Comparison of ENCODE assay signal across 10 cellular contexts in the genomic region with DNA sequence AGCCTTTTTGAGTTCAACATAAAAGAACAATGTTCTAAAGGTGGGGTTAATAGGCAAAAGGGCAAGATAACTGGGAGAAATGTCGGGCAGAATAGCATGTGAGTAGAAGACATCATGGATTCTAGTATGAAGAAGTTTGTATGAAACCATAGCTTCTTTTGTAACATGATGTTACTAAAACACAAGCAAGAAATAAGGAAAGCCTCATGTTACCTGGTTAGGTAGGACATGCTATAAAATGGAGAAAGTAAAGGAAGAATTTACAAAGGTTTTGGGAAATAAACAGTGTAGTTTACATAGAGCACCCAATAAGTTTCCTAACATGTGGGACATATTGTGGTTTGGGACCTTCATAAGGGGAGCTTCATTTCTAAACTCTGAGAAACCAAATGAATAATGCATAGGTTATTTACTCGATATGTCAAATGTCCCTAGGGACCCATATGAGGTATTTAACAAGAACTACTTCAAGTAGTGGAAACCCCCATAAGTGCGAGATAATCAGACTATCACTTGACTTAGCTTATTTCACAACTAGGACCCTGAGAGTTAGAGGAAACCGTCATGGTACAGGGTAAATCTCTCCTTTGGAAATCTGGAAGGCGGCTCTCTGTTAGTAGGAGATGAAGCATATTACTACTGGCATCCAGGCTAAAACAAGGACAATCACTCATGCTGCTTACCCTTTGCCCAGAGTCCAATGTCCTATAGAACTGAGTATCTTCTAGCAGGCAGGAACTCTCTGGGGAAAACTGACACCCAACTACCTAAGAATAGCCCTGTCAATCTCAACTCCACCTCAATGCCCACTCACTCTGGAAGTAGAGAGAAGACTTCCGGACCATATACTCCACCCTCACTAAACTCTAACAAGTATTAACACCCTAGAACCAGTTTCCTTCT. TPM values are rescaled to one million over a fixed set of nuclear protein-coding genes. Genes with fewer than 3 reads are reported as not detected.
DNase-seq lines count a peak whose midpoint lies in the region; ATAC-seq, FAIRE-seq and TF ChIP-seq lines count a peak whose summit lies in the region.
"Had no signal": no experiment of that assay in that cellular context is flagged by ENCODE, and none has a peak within 500 bp of the region (broad histone marks: within the 10 kb centered on the region; RNA-seq: fewer than 3 reads in every experiment).

No MANE protein-coding gene starts in this region.

- H2AFZ ChIP-seq in GM23338 = no peak overlapping the region
- H2AFZ ChIP-seq: parathyroid adenoma had no signal

- no peaks in the 10 kb centered on the region for H3K9me2 ChIP-seq in GM23338 (ENCODE audit: insufficient read depth)

- H3K36me3 Mint-ChIP-seq in GM23338 (ENCODE audit: low read depth) = no peaks in the 10 kb centered on the region

- H3F3A ChIP-seq in GM23338 (replicated peaks; ENCODE audit: low read depth) = no peaks in the 10 kb centered on the region

- H3K36me3 ChIP-seq in tibial nerve (peaks cover 0 to 28% (median 0%) of the 10 kb centered on the region in 3 donors), GM23338 (ENCODE audit: insufficient read depth) (no peaks in the 10 kb centered on the region)

- H3K9me3 Mint-ChIP-seq in GM23338 = no peaks in the 10 kb centered on the region

- H3K4me3 Mint-ChIP-seq in GM23338 = no peak overlapping the region

- TF ChIP-seq CTCF in tibial nerve (IDR thresholded peaks at IDR 0.05) (no peak), GM23338 (conservative IDR thresholded peaks at IDR 0.05; ENCODE audit: low read depth in 2 of 2) (no peak)

- H3K27me3 Mint-ChIP-seq in GM23338 (ENCODE audit: insufficient read depth, low read depth, poor library complexity) = peaks cover 2% of the 10 kb centered on the region

- H3K27me3 ChIP-seq in tibial nerve = no peaks in the 10 kb centered on the region
- no peaks in the 10 kb centered on the region for H3K27me3 ChIP-seq in GM23338 (ENCODE audit: insufficient read depth)
- H3K27me3 ChIP-seq: stomach had no signal

- FAIRE-seq in GM18507 (lab: Jason Lieb, UNC) = peak; percentile 95

- peak; percentile 84 for ATAC-seq in GM21447 (IDR thresholded peaks at IDR 0.05; ENCODE audit: unreplicated experiment)
- peak; percentile 75 for ATAC-seq in HG03378 (IDR thresholded peaks at IDR 0.05; ENCODE audit: unreplicated experiment)
- no peak for ATAC-seq in GM23338

- H3K4me3 ChIP-seq in tibial nerve (no peak overlapping the region), GM23338 (no peak overlapping the region)
- H3K4me3 ChIP-seq: stomach had no signal

- DNase-seq in GM18507 (ENCODE audit: extremely low spot score, insufficient read length, low read depth) = peak; percentile 28
- peak; percentile 29 for DNase-seq in left kidney (ENCODE audit: low read depth, low spot score)
- DNase-seq in tibial nerve (ENCODE audit: low spot score in 2 of 2) = no peak
- DNase-seq in NCI-H187 treated with DMSO at 0.1 percent for 48 hours (lab: John Stamatoyannopoulos, UW) = no peak
- DNase-seq in GM23338 (ENCODE audit: low spot score) = no peak
- no peak for DNase-seq in HuH-7.5 (ENCODE audit: low spot score)
- DNase-seq: stomach had no signal

- TF ChIP-seq EP300 in tibial nerve (IDR thresholded peaks at IDR 0.05) = no peak

- no peaks in the 10 kb centered on the region for H3K4me1 Mint-ChIP-seq in GM23338

- H3K4me1 ChIP-seq in tibial nerve (no peaks in the 10 kb centered on the region), GM23338 (ENCODE audit: insufficient read depth) (no peaks in the 10 kb centered on the region)
- H3K4me1 ChIP-seq: parathyroid adenoma had no signal

- no peak for TF ChIP-seq POLR2A in tibial nerve (IDR thresholded peaks at IDR 0.05)

- WGBS in tibial nerve, 2 donors = 88% methylated on average over 6 of the region's 6 CpGs

- H4K20me1 ChIP-seq in GM23338 (replicated peaks; ENCODE audit: insufficient read depth) = no peaks in the 10 kb centered on the region

- H3K9me3 ChIP-seq in tibial nerve = no peaks in the 10 kb centered on the region
- H3K9me3 ChIP-seq: stomach had no signal

- H3K27ac ChIP-seq in tibial nerve (no peak overlapping the region), GM23338 (ENCODE audit: low read depth) (no peak overlapping the region)
- H3K27ac ChIP-seq: parathyroid adenoma, stomach had no signal

- no peak overlapping the region for H3K4me2 ChIP-seq in GM23338

- H3K79me2 ChIP-seq in GM23338 (replicated peaks; ENCODE audit: insufficient read depth) = 0 out of 2 replicates have a peak, but pooled peaks cover 2% of the 10 kb centered on the region

- H3K27ac Mint-ChIP-seq in GM23338 = no peak overlapping the region

TF ChIP-seq in GM23338, 12 proteins besides CTCF, POLR2A, EP300 and RAD21 (continues in another document):
- TF ChIP-seq ZNF331 (CRISPR knock-in tag; IDR thresholded peaks at IDR 0.05; ENCODE audit: low read depth) = no peak
- no peak for TF ChIP-seq POLR2AphosphoS5 (IDR thresholded peaks at IDR 0.05; ENCODE audit: low read depth)
- no peak for TF ChIP-seq CREB1 (CRISPR knock-in tag; IDR thresholded peaks at IDR 0.05; ENCODE audit: low read depth)
- no peak for TF ChIP-seq EZH2 (IDR thresholded peaks at IDR 0.05; ENCODE audit: low read depth, unreplicated experiment)
- TF ChIP-seq, protein P1, sequence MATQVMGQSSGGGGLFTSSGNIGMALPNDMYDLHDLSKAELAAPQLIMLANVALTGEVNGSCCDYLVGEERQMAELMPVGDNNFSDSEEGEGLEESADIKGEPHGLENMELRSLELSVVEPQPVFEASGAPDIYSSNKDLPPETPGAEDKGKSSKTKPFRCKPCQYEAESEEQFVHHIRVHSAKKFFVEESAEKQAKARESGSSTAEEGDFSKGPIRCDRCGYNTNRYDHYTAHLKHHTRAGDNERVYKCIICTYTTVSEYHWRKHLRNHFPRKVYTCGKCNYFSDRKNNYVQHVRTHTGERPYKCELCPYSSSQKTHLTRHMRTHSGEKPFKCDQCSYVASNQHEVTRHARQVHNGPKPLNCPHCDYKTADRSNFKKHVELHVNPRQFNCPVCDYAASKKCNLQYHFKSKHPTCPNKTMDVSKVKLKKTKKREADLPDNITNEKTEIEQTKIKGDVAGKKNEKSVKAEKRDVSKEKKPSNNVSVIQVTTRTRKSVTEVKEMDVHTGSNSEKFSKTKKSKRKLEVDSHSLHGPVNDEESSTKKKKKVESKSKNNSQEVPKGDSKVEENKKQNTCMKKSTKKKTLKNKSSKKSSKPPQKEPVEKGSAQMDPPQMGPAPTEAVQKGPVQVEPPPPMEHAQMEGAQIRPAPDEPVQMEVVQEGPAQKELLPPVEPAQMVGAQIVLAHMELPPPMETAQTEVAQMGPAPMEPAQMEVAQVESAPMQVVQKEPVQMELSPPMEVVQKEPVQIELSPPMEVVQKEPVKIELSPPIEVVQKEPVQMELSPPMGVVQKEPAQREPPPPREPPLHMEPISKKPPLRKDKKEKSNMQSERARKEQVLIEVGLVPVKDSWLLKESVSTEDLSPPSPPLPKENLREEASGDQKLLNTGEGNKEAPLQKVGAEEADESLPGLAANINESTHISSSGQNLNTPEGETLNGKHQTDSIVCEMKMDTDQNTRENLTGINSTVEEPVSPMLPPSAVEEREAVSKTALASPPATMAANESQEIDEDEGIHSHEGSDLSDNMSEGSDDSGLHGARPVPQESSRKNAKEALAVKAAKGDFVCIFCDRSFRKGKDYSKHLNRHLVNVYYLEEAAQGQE (IDR thresholded peaks at IDR 0.05; ENCODE audit: unreplicated experiment) = no peak
- no peak for TF ChIP-seq EZH2phosphoT487 (IDR thresholded peaks at IDR 0.05; ENCODE audit: unreplicated experiment)
- TF ChIP-seq NANOG (IDR thresholded peaks at IDR 0.05; ENCODE audit: borderline replicate concordance) = no peak

RNA-seq across cellular contexts. Expression of a gene that starts 57.5 kb away (rescaled TPM):
- total RNA-seq in tibial nerve = 10 to 100 TPM; 57.6 to 78.9 (median 65.7) TPM
- total RNA-seq in GM23338 (2014; rRNA removed; shearing (Covaris generic)) = 76.4 and 80.1 TPM in 2 replicates
- polyA plus RNA-seq in GM23338 (2016; fragmentation: Nextera tagmentation; extraction: Ambion mirVana) = 17.6 and 19.2 TPM in 2 replicates

Comparison
In these comparisons a context has a peak if more than half of its experiments do, and no peak if none do; other contexts are left out.
1. DNase-seq: peak in GM18507 (single experiment) and left kidney (single experiment); none in tibial nerve (0 of 2), NCI-H187 treated with DMSO at 0.1 percent for 48 hours (single experiment), GM23338 (single experiment) and HuH-7.5 (single experiment).